In genomic region chrX:138928737-138929459, GRCh38 we compare ENCODE assay signal across 25 cellular contexts.
"Had no signal": no experiment of that assay in that cellular context is flagged by ENCODE, and none has a peak within 500 bp of the region (broad histone marks: within the 10 kb centered on the region; RNA-seq: fewer than 3 reads in every experiment).

No MANE protein-coding gene starts in this region.

- H3K27ac Mint-ChIP-seq: endodermal cell, naive B cell, progenitor cell of endocrine pancreas had no signal

- H3K27ac ChIP-seq: foreskin keratinocyte, pancreas, stomach, thoracic aorta, transverse colon had no signal

- H3K36me3 ChIP-seq: pancreas, stomach, thoracic aorta, transverse colon had no signal

- H3K79me2 ChIP-seq: hepatocyte had no signal

- H3K4me1 Mint-ChIP-seq: naive B cell had no signal

- H3K4me2 ChIP-seq: hepatocyte had no signal

- H3K27me3 Mint-ChIP-seq: naive B cell, progenitor cell of endocrine pancreas had no signal

- H3K4me3 Mint-ChIP-seq: endodermal cell, nephron had no signal

- H3K27me3 ChIP-seq: foreskin keratinocyte, hepatocyte, stomach, transverse colon had no signal

- DNase-seq: dermis blood vessel endothelial cell; effector CD4-positive, alpha-beta T cell; endodermal cell; erythroblast; foreskin keratinocyte; head of caudate nucleus; left colon; left ventricle myocardium superior; mesendoderm; naive B cell; occipital lobe; pancreas; right cardiac atrium; small intestine; stimulated activated CD4-positive, alpha-beta T cell treated with anti-CD3 and anti-CD28 coated beads, Interleukin-12 subunit alpha, Interleukin-12 subunit beta, amount 100 ng/mL, for 4 hours; stimulated activated naive CD4-positive, alpha-beta T cell; stomach; substantia nigra; transverse colon had no signal

- FAIRE-seq: endothelial cell of umbilical vein, small intestine had no signal

- H3K9me3 ChIP-seq: pancreas, stomach, thoracic aorta, transverse colon had no signal

- H2AFZ ChIP-seq: hepatocyte had no signal

- H3K4me3 ChIP-seq: hepatocyte, lung, pancreas, stomach, thoracic aorta, transverse colon had no signal

- H3K4me1 ChIP-seq: foreskin keratinocyte, pancreas, stomach, transverse colon had no signal

- H3K36me3 Mint-ChIP-seq: naive B cell had no signal

- H3K9me3 Mint-ChIP-seq: endodermal cell, nephron had no signal
